ENCODE assay signal across 8 cellular contexts in the genomic region with DNA sequence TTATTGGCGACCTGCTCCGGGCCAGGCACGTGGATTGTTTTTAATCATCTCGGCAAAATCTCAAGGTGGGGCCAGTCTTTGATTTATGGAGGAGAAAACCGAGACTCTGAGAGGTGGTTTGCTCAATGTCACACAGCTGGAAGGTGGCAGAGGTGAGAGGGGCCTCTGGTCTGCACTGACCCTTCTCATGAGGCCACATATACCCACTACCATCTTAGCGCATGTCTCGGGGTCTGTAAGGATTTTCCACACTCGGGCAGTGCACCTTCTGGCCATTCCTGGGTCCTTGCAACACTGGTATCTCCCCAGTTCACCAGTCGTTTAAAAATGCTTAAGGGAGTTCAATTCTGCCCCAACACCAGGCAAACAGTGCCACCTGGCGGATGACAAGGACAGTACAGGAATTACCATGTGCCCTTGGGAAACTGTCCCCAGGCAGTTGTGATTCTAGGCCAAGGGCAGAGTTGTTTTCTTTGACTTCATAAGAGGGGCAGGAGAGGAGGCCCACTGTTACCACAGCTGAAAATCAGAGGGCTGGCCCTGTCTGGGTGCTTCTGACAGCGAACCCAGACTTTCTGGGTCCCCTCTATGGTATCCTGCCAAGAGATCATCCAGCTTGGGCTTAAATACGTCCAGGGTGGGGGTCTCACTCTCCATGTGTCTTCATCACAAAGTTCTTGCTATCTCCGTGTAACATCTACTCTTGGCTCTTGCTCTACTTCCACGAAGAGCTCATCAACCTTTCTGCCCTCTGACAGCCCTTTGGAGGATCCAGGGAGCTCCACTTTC. TPM values are rescaled to one million over a fixed set of nuclear protein-coding genes. Genes with fewer than 3 reads are reported as not detected.
A peak's percentile ranks its signal among the peaks of the same experiment; 100 is the strongest.
DNase-seq lines count a peak whose midpoint lies in the region; ATAC-seq, FAIRE-seq and TF ChIP-seq lines count a peak whose summit lies in the region.

No MANE protein-coding gene starts in this region.

- intact Hi-C loops in esophagus squamous epithelium (cut with DNase I) = loop anchor here (5.0 kb wide), 2 partner anchors 145 to 285 kb away; a partner anchor contains a TSS
- intact Hi-C loops in naive thymus-derived CD4-positive, alpha-beta T cell (cut with micrococcal nuclease) = loop anchor here (1.0 to 10.0 kb wide), 7 partner anchors 145 to 641 kb away; a partner anchor contains a TSS

- peaks cover 0 to 2% (median 0%) of the 10 kb centered on the region in 5 donors for H3K27me3 Mint-ChIP-seq in naive thymus-derived CD4-positive, alpha-beta T cell

- POLR2A ChIA-PET in naive thymus-derived CD4-positive, alpha-beta T cell (lab: Charles Lee) = no interaction called here

- H3K36me3 Mint-ChIP-seq in naive thymus-derived CD4-positive, alpha-beta T cell = no peaks in the 10 kb centered on the region

- TF ChIP-seq POLR2A in esophagus squamous epithelium (IDR thresholded peaks at IDR 0.05) = no peak

- CTCF ChIA-PET in naive thymus-derived CD4-positive, alpha-beta T cell (lab: Charles Lee) = interaction anchor here (0.6 to 5.8 kb wide), 13 partner anchors 11 to 388 kb away, joined by 3 to 59 read pairs (median 4); a partner anchor contains a TSS

- peaks cover 0 to 3% (median 0%) of the 10 kb centered on the region in 4 donors for H3K27me3 ChIP-seq in esophagus squamous epithelium
- H3K27me3 ChIP-seq in naive thymus-derived CD4-positive, alpha-beta T cell (ENCODE audit: control insufficient read depth in 2 of 2, insufficient read depth in 2 of 2, low read length in 2 of 2) = no peaks in the 10 kb centered on the region

- ATAC-seq in naive thymus-derived CD4-positive, alpha-beta T cell = peak; percentile 91
- ATAC-seq in GM19035 (IDR thresholded peaks at IDR 0.05; ENCODE audit: unreplicated experiment) = no peak

- H3K4me1 ChIP-seq in esophagus squamous epithelium = peaks cover 0 to 15% (median 2%) of the 10 kb centered on the region in 3 donors
- no peaks in the 10 kb centered on the region for H3K4me1 ChIP-seq in naive thymus-derived CD4-positive, alpha-beta T cell (ENCODE audit: control insufficient read depth in 2 of 2, insufficient read depth in 2 of 2, low read length in 2 of 2)

- H3K4me3 Mint-ChIP-seq in naive thymus-derived CD4-positive, alpha-beta T cell = no peak overlapping the region

- peaks cover 0 to 6% (median 5%) of the 10 kb centered on the region in 3 donors for H3K9me3 ChIP-seq in esophagus squamous epithelium
- H3K9me3 ChIP-seq in naive thymus-derived CD4-positive, alpha-beta T cell (ENCODE audit: control insufficient read depth in 2 of 3, low read length in 3 of 3) = no peaks in the 10 kb centered on the region

- H3K9me3 Mint-ChIP-seq in naive thymus-derived CD4-positive, alpha-beta T cell = peaks cover 0 to 2% (median 0%) of the 10 kb centered on the region in 11 donors

- no peak overlapping the region for H3K4me3 ChIP-seq in esophagus squamous epithelium
- no peak overlapping the region for H3K4me3 ChIP-seq in naive thymus-derived CD4-positive, alpha-beta T cell (ENCODE audit: low read length)

- H3K36me3 ChIP-seq in esophagus squamous epithelium = no peaks in the 10 kb centered on the region
- H3K36me3 ChIP-seq in naive thymus-derived CD4-positive, alpha-beta T cell (ENCODE audit: control insufficient read depth in 2 of 3, insufficient read depth in 3 of 3, low read length in 3 of 3) = no peaks in the 10 kb centered on the region

- no peak overlapping the region for H3K27ac ChIP-seq in esophagus squamous epithelium
- H3K27ac ChIP-seq in naive thymus-derived CD4-positive, alpha-beta T cell (ENCODE audit: low read depth, low read length) = no peak overlapping the region

- H3K27ac Mint-ChIP-seq in naive thymus-derived CD4-positive, alpha-beta T cell = peak overlapping the region in 1 of 9 donors; percentile 65

- peak; percentile 62 for TF ChIP-seq CTCF in D721Med (IDR thresholded peaks at IDR 0.05; ENCODE audit: insufficient read depth, missing control alignments)
- TF ChIP-seq CTCF in esophagus squamous epithelium (IDR thresholded peaks at IDR 0.05) = peak; percentile 89 to 94 (median 92)

- 20 to 39% methylated on average over 10 of the region's 14 CpGs for WGBS in esophagus squamous epithelium, 2 donors

- peak; percentile 93 for FAIRE-seq in D721Med (lab: Jason Lieb, UNC)

- peaks cover 0 to 5% (median 0%) of the 10 kb centered on the region in 7 donors for H3K4me1 Mint-ChIP-seq in naive thymus-derived CD4-positive, alpha-beta T cell

- DNase-seq in D721Med (ENCODE audit: insufficient read length, low spot score) (peak; percentile 47), KG1 (lab: John Stamatoyannopoulos, UW) (peak; percentile 50), OCI-M1 (lab: John Stamatoyannopoulos, UW) (peak; percentile 73), activated T-cell treated with anti-CD3 and anti-CD28 coated beads for 24 hours (ENCODE audit: low read depth) (peak; percentile 73), esophagus squamous epithelium (lab: John Stamatoyannopoulos, UW) (no peak)
- DNase-seq in naive thymus-derived CD4-positive, alpha-beta T cell = peak; percentile 49 to 84 (median 72)
- DNase-seq in stimulated activated CD8-positive, alpha-beta memory T cell treated with anti-CD3 and anti-CD28 coated beads, Interleukin-7, amount 100 ng/mL, for 4 hours (ENCODE audit: low read depth in 2 of 2) = peak; percentile 64 to 76

RNA-seq across cellular contexts. Expression of a gene that starts 39.4 kb away (rescaled TPM):
- 10 to 100 TPM; 17.0 to 36.3 (median 22.3) TPM for total RNA-seq in esophagus squamous epithelium
- 10 to 100 TPM; 20.1 to 46.2 (median 23.6) TPM for total RNA-seq in naive thymus-derived CD4-positive, alpha-beta T cell
- polyA plus RNA-seq in naive thymus-derived CD4-positive, alpha-beta T cell = 1 to 10 TPM; 2.0 to 4.0 TPM

RNA-seq across cellular contexts. Expression of a gene that starts 50.3 kb away (rescaled TPM):
- total RNA-seq in esophagus squamous epithelium = 10 to 100 TPM; 24.6 to 32.2 (median 28.2) TPM
- total RNA-seq in naive thymus-derived CD4-positive, alpha-beta T cell = 10 to 100 TPM in 4 of 5 experiments, 1 to 10 TPM in 1; 9.5 to 15.0 (median 12.1) TPM
- 10 to 100 TPM; 22.7 to 34.1 TPM for polyA plus RNA-seq in naive thymus-derived CD4-positive, alpha-beta T cell
